Comparison of ENCODE assay signal across 8 cellular contexts in genomic region chr2:109693287-109693686, GRCh38.
A peak's percentile ranks its signal among the peaks of the same experiment; 100 is the strongest.
DNase-seq lines count a peak whose midpoint lies in the region; ATAC-seq and TF ChIP-seq lines count a peak whose summit lies in the region.
"Not testable (repeated sequence)": the region's sequence is repeated elsewhere in the genome, so short reads cannot be mapped to it uniquely, and the experiment has no call there.

No MANE protein-coding gene starts in this region.

- intact Hi-C loops in activated CD8-positive, alpha-beta T cell treated with anti-CD3 and anti-CD28 coated beads for 36 hours (cut with micrococcal nuclease); sciatic nerve (cut with DNase I): not testable (repeated sequence)

- DNase-seq in A172 (ENCODE audit: low spot score): peak; percentile 8
- DNase-seq in activated CD8-positive, alpha-beta T cell treated with anti-CD3 and anti-CD28 coated beads for 36 hours: peak; percentile 68
- peak; percentile 26 for DNase-seq in activated naive CD4-positive, alpha-beta T cell treated with anti-CD3 and anti-CD28 coated beads, Interleukin-2, amount 50 U/mL, for 16 hours
- peak; percentile 7 for DNase-seq in sciatic nerve (ENCODE audit: low spot score)
- DNase-seq in stimulated activated CD8-positive, alpha-beta memory T cell treated with anti-CD3 and anti-CD28 coated beads, Interleukin-2, amount 100 ng/mL, for 48 hours (ENCODE audit: low read depth in 2 of 2): peak; percentile 8 to 35
- not testable (repeated sequence) for DNase-seq in thoracic aorta (ENCODE audit: low spot score)

- H3K4me1 ChIP-seq in esophagus (ENCODE audit: control insufficient read depth in 2 of 2, insufficient read depth in 2 of 2, low read length in 1 of 2): not testable (repeated sequence)
- H3K4me1 ChIP-seq in mucosa of rectum (ENCODE audit: control insufficient read depth in 2 of 2, insufficient read depth in 2 of 2, low read length in 2 of 2) (peaks cover 32 to 59% of the 10 kb centered on the region in 2 donors), thoracic aorta (ENCODE audit: control insufficient read depth in 1 of 2, low read depth in 2 of 2) (peaks cover 22 to 61% of the 10 kb centered on the region in 2 donors)

- not testable (repeated sequence) for H3K9me3 Mint-ChIP-seq in activated CD8-positive, alpha-beta T cell treated with anti-CD3 and anti-CD28 coated beads for 36 hours

- H3K36me3 ChIP-seq in esophagus (ENCODE audit: control insufficient read depth in 2 of 2, insufficient read depth in 2 of 2, low read length in 1 of 2); mucosa of rectum (ENCODE audit: control insufficient read depth in 2 of 2, insufficient read depth in 2 of 2, low read length in 2 of 2); thoracic aorta: not testable (repeated sequence)

- H3K27ac Mint-ChIP-seq in activated CD8-positive, alpha-beta T cell treated with anti-CD3 and anti-CD28 coated beads for 36 hours: not testable (repeated sequence)

- H3K27me3 Mint-ChIP-seq in activated CD8-positive, alpha-beta T cell treated with anti-CD3 and anti-CD28 coated beads for 36 hours: not testable (repeated sequence)

- H3K36me3 Mint-ChIP-seq in activated CD8-positive, alpha-beta T cell treated with anti-CD3 and anti-CD28 coated beads for 36 hours (ENCODE audit: low read depth): not testable (repeated sequence)

- CTCF ChIA-PET in activated CD8-positive, alpha-beta T cell treated with anti-CD3 and anti-CD28 coated beads for 36 hours (lab: Charles Lee): not testable (repeated sequence)

- H3K4me1 Mint-ChIP-seq in activated CD8-positive, alpha-beta T cell treated with anti-CD3 and anti-CD28 coated beads for 36 hours (ENCODE audit: low read depth): not testable (repeated sequence)

- H3K4me3 Mint-ChIP-seq in activated CD8-positive, alpha-beta T cell treated with anti-CD3 and anti-CD28 coated beads for 36 hours: not testable (repeated sequence)

- H3K4me3 ChIP-seq in esophagus (ENCODE audit: low read depth in 1 of 2, low read length in 2 of 2); mucosa of rectum (ENCODE audit: low read length in 2 of 2); thoracic aorta: not testable (repeated sequence)

- not testable (repeated sequence) for H3K9me3 ChIP-seq in esophagus (ENCODE audit: control insufficient read depth in 2 of 2, insufficient read depth in 1 of 2, low read depth in 1 of 2, low read length in 1 of 2); mucosa of rectum (ENCODE audit: control insufficient read depth in 2 of 2, low read length in 2 of 2); thoracic aorta

- H3K27me3 ChIP-seq in esophagus (ENCODE audit: control insufficient read depth in 1 of 2, insufficient read depth in 2 of 2, low read length in 2 of 2); mucosa of rectum (ENCODE audit: control insufficient read depth in 2 of 2, insufficient read depth in 2 of 2, low read length in 2 of 2); thoracic aorta (replicated peaks; ENCODE audit: insufficient read depth): not testable (repeated sequence)

- ATAC-seq in activated CD8-positive, alpha-beta T cell treated with anti-CD3 and anti-CD28 coated beads for 36 hours: peak; percentile 85
- not testable (repeated sequence) for ATAC-seq in sciatic nerve; thoracic aorta (ENCODE audit: insufficient number of reproducible peaks, low FRiP score, low read depth)

- not testable (repeated sequence) for TF ChIP-seq CTCF in activated CD8-positive, alpha-beta T cell treated with anti-CD3 and anti-CD28 coated beads for 36 hours (IDR thresholded peaks at IDR 0.05); thoracic aorta (IDR thresholded peaks at IDR 0.05)

- peak overlapping the region in 1 of 2 donors; percentile 59 for H3K9ac ChIP-seq in mucosa of rectum (ENCODE audit: low read depth in 1 of 2, low read length in 2 of 2)

- 74 to 76% methylated on average over 8 of the region's 8 CpGs for WGBS in esophagus, 2 donors

- POLR2A ChIA-PET in activated CD8-positive, alpha-beta T cell treated with anti-CD3 and anti-CD28 coated beads for 36 hours (lab: Charles Lee): not testable (repeated sequence)

- H3K27ac ChIP-seq in esophagus (ENCODE audit: low read depth in 2 of 2, low read length in 1 of 2): peak overlapping the region; percentile 53 to 64
- peak overlapping the region; percentile 97 to 98 for H3K27ac ChIP-seq in mucosa of rectum (ENCODE audit: low read depth in 2 of 2, low read length in 2 of 2)
- peak overlapping the region; percentile 65 to 86 for H3K27ac ChIP-seq in thoracic aorta
